ENCODE assay signal across 8 cellular contexts in the genomic region with DNA sequence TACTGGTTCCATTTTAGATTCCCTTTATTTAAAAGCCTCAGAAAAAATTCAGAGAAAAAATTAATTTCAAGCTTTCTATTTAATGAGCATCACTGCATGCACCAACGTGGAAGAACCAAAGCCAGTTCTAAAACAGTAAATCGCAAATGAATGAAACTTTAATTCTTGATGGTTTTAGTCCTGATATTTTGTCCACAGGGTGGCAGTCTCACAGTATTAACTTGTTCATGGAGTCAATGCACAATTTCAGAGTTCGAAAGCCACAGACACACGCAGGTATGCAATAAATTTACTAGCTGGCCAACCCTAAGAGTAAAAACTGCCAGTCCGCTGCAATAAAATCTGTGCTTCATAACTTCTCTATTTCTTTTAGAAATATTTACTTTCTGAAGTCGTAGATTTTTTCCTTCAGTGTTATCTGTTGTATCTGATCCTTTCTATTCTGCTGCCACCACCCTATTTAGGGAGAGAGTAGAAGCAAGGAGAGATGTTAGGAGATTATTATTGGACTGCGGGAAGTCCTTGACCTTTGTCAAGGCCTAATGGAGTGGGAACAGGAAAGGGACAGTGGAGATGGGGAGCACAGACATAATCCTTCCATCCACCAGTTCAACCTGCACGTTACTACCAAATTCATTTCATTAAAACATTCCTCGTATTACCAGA. TPM values are rescaled to one million over a fixed set of nuclear protein-coding genes. Genes with fewer than 3 reads are reported as not detected.
DNase-seq lines count a peak whose midpoint lies in the region; ATAC-seq and TF ChIP-seq lines count a peak whose summit lies in the region.

No MANE protein-coding gene starts in this region.

- no peaks in the 10 kb centered on the region for H3K27me3 ChIP-seq in gastrocnemius medialis

- H3K27ac Mint-ChIP-seq in CD14-positive monocyte = peak overlapping the region; percentile 86 to 99 (median 98)

- peaks cover 0 to 3% (median 0%) of the 10 kb centered on the region in 7 donors for H3K9me3 Mint-ChIP-seq in CD14-positive monocyte

- H3K36me3 ChIP-seq in gastrocnemius medialis = no peaks in the 10 kb centered on the region

- H3K4me1 Mint-ChIP-seq in CD14-positive monocyte = peaks cover 70% of the 10 kb centered on the region

- in situ Hi-C loops in GM13977 (cut with MboI; ENCODE audit: low pct_unique_long_range_greater_than_20kb, low sequenced_read_pairs, unreplicated experiment) = no loop called here
- in situ Hi-C loops in gastrocnemius medialis (cut with MboI; ENCODE audit: low sequenced_read_pairs in 4 of 4) = loop anchor here in 2 of 4 donors (10.0 to 25.0 kb wide), 3 partner anchors 80 to 267 kb away; partner anchors contain the start of gene SLC25A15 (in 1 of the 2)

- peaks cover 4 to 18% of the 10 kb centered on the region in 2 donors for H3K36me3 Mint-ChIP-seq in CD14-positive monocyte

- H3K9me3 ChIP-seq in gastrocnemius medialis = no peaks in the 10 kb centered on the region

- H3K4me3 ChIP-seq in gastrocnemius medialis = no peak overlapping the region

- intact Hi-C loops in CD14-positive monocyte (cut with micrococcal nuclease) = loop anchor here (5.0 to 10.0 kb wide), 2 partner anchors 37 to 50 kb away; partner anchors contain the start of gene ELF1 (in 1 of the 2)
- intact Hi-C loops in left cardiac atrium (cut with DNase I) = no loop called here
- intact Hi-C loops in gastrocnemius medialis (cut with DNase I; ENCODE audit: low total_unique reads) = no loop called here

- peak overlapping the region in 1 of 2 donors; percentile 20 for H3K4me3 Mint-ChIP-seq in CD14-positive monocyte

- H3K27me3 Mint-ChIP-seq in CD14-positive monocyte (ENCODE audit: low read depth in 3 of 3) = peaks cover 0 to 2% (median 0%) of the 10 kb centered on the region in 3 donors

- DNase-seq in CD14-positive monocyte (ENCODE audit: low spot score) (no peak), GM13977 (ENCODE audit: low spot score) (peak; percentile 41), NCI-H446 treated with DMSO at 0.1 percent for 48 hours (lab: John Stamatoyannopoulos, UW) (peak; percentile 30), left cardiac atrium (no peak), gastrocnemius medialis (no peak), NCI-H524 treated with DMSO at 0.1 percent for 48 hours (lab: John Stamatoyannopoulos, UW) (no peak)
- peak; percentile 22 for DNase-seq in activated naive CD4-positive, alpha-beta T cell treated with anti-CD3 and anti-CD28 coated beads, Interleukin-2, amount 50 U/mL, for 16 hours

- no peak for TF ChIP-seq POLR2A in gastrocnemius medialis (IDR thresholded peaks at IDR 0.05)

- peak overlapping the region; percentile 77 to 100 (median 95) for H3K27ac ChIP-seq in gastrocnemius medialis

- ATAC-seq in left cardiac atrium (peak; percentile 32 to 39), gastrocnemius medialis (peak; percentile 18 to 34), HG03354 (IDR thresholded peaks at IDR 0.05; ENCODE audit: poor library complexity, severe bottlenecking, unreplicated experiment) (no peak)

- H3K4me1 ChIP-seq in gastrocnemius medialis = peaks cover 96 to 98% of the 10 kb centered on the region in 2 donors

- TF ChIP-seq CTCF in CD14-positive monocyte (IDR thresholded peaks at IDR 0.05) (peak; percentile 78), GM13977 (IDR thresholded peaks at IDR 0.05; ENCODE audit: extremely low read depth, insufficient read depth, missing control alignments) (peak; percentile 54), gastrocnemius medialis (IDR thresholded peaks at IDR 0.05 in 4 of 5, conservative IDR thresholded peaks at IDR 0.05 in 1 of 5) (peak in 4 of 5 experiments; percentile 36 to 65 (median 58))

RNA-seq across cellular contexts. Expression of gene WBP4, which starts 7.0 kb away (rescaled TPM):
- 1 to 10 TPM; 2.8 to 3.8 TPM for polyA plus RNA-seq in CD14-positive monocyte
- total RNA-seq in left cardiac atrium (10 to 100 TPM; 14.3 to 15.8 TPM), gastrocnemius medialis (10 to 100 TPM; 20.2 to 31.3 (median 25.5) TPM)

RNA-seq across cellular contexts. Expression of gene ELF1, which starts 35.2 kb away (rescaled TPM):
- polyA plus RNA-seq in CD14-positive monocyte = 10 to 100 TPM; 83.3 TPM
- total RNA-seq in left cardiac atrium = 10 to 100 TPM; 40.1 to 50.7 TPM
- total RNA-seq in gastrocnemius medialis = 10 to 100 TPM; 24.8 to 48.7 (median 33.7) TPM

Comparison
In these comparisons a context has a peak if more than half of its experiments do, and no peak if none do; other contexts are left out.
1. DNase-seq: peak in GM13977 (single experiment), NCI-H446 treated with DMSO at 0.1 percent for 48 hours (single experiment) and activated naive CD4-positive, alpha-beta T cell treated with anti-CD3 and anti-CD28 coated beads, Interleukin-2, amount 50 U/mL, for 16 hours (single experiment); none in CD14-positive monocyte (single experiment), left cardiac atrium (single experiment), gastrocnemius medialis (0 of 2) and NCI-H524 treated with DMSO at 0.1 percent for 48 hours (single experiment).
2. intact Hi-C loops: an anchor here in CD14-positive monocyte (5.0 to 10.0 kb wide); none called in left cardiac atrium and gastrocnemius medialis.
3. Peak in every context shown above with its lines, with median percentiles within 50 percentile points of each other: CTCF ChIP-seq.